Comparison of ENCODE assay signal across 14 cellular contexts in the genomic region with DNA sequence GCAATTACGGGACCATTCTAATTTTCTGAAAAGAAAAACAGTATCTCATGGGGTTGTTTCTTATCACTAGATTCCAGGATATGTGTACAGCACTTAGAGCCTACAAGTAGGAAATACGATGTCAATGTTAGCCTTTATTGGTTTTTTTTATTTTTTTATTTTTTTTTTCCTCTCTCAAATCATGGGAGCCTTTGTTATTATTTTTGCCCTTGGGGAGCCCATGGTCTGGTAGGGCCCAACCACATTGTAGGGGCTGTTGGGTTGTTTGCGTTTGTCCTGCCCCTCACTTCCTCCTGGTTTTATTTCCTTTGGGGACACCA. TPM values are rescaled to one million over a fixed set of nuclear protein-coding genes. Genes with fewer than 3 reads are reported as not detected.
DNase-seq lines count a peak whose midpoint lies in the region; ATAC-seq and TF ChIP-seq lines count a peak whose summit lies in the region.
"Had no signal": no experiment of that assay in that cellular context is flagged by ENCODE, and none has a peak within 500 bp of the region (broad histone marks: within the 10 kb centered on the region; RNA-seq: fewer than 3 reads in every experiment).

No MANE protein-coding gene starts in this region.

- H3K9me3 Mint-ChIP-seq in T-helper 2 cell treated with Interferon-gamma antibody and Interleukin-4, amounts not matched to agents 5 μg/mL and 100 μg/mL, for 36 hours: no peaks in the 10 kb centered on the region
- no peaks in the 10 kb centered on the region for H3K9me3 Mint-ChIP-seq in activated naive CD8-positive, alpha-beta T cell (ENCODE audit: low read depth)
- peaks cover 2% of the 10 kb centered on the region for H3K9me3 Mint-ChIP-seq in neural crest cell

- H3K36me3 Mint-ChIP-seq in T-helper 2 cell treated with Interferon-gamma antibody and Interleukin-4, amounts not matched to agents 5 μg/mL and 100 μg/mL, for 36 hours (ENCODE audit: low read depth): peaks cover 23% of the 10 kb centered on the region
- H3K36me3 Mint-ChIP-seq in activated naive CD8-positive, alpha-beta T cell: no peaks in the 10 kb centered on the region
- H3K36me3 Mint-ChIP-seq in neural crest cell (ENCODE audit: low read depth): no peaks in the 10 kb centered on the region

- TF ChIP-seq EP300 in upper lobe of left lung (IDR thresholded peaks at IDR 0.05): no peak

- 62 to 67% methylated on average over 3 of the region's 3 CpGs for WGBS in upper lobe of left lung, 2 donors

- no peaks in the 10 kb centered on the region for H3K36me3 ChIP-seq in upper lobe of left lung
- H3K36me3 ChIP-seq: cardiac muscle cell, heart right ventricle, sigmoid colon had no signal

- peaks cover 9 to 14% (median 12%) of the 10 kb centered on the region in 4 donors for H3K4me1 ChIP-seq in upper lobe of left lung
- H3K4me1 ChIP-seq: sigmoid colon had no signal

- H3K9me3 ChIP-seq in upper lobe of left lung: no peaks in the 10 kb centered on the region
- H3K9me3 ChIP-seq: heart right ventricle, sigmoid colon had no signal

- POLR2A ChIA-PET in GM10248 (lab: Yijun Ruan, JAX): interaction anchor here (1.1 kb wide), 1 partner anchor 10 kb away, joined by 3 read pairs; no protein-coding TSS in a partner anchor

- TF ChIP-seq POLR2A in upper lobe of left lung (IDR thresholded peaks at IDR 0.05): no peak

- peak overlapping the region; percentile 85 for H3K4me3 Mint-ChIP-seq in T-helper 2 cell treated with Interferon-gamma antibody and Interleukin-4, amounts not matched to agents 5 μg/mL and 100 μg/mL, for 36 hours
- H3K4me3 Mint-ChIP-seq in activated naive CD8-positive, alpha-beta T cell: peak overlapping the region; percentile 89
- peak overlapping the region; percentile 60 for H3K4me3 Mint-ChIP-seq in neural crest cell

- H3K4me3 ChIP-seq in Jurkat, Clone E6-1 (ENCODE audit: low read length): peak overlapping the region; percentile 32
- no peak overlapping the region for H3K4me3 ChIP-seq in upper lobe of left lung

- ATAC-seq in GM18520 (IDR thresholded peaks at IDR 0.05; ENCODE audit: unreplicated experiment) (no peak), upper lobe of left lung (ENCODE audit: low FRiP score in 2 of 2) (no peak)

- H3K4me1 Mint-ChIP-seq in T-helper 2 cell treated with Interferon-gamma antibody and Interleukin-4, amounts not matched to agents 5 μg/mL and 100 μg/mL, for 36 hours (ENCODE audit: low read depth): peaks cover 49% of the 10 kb centered on the region
- peaks cover 74% of the 10 kb centered on the region for H3K4me1 Mint-ChIP-seq in activated naive CD8-positive, alpha-beta T cell (ENCODE audit: low read depth)
- H3K4me1 Mint-ChIP-seq in neural crest cell: peaks cover 23% of the 10 kb centered on the region

- no peaks in the 10 kb centered on the region for H3K27me3 Mint-ChIP-seq in T-helper 2 cell treated with Interferon-gamma antibody and Interleukin-4, amounts not matched to agents 5 μg/mL and 100 μg/mL, for 36 hours (ENCODE audit: low read depth)
- no peaks in the 10 kb centered on the region for H3K27me3 Mint-ChIP-seq in activated naive CD8-positive, alpha-beta T cell
- H3K27me3 Mint-ChIP-seq in neural crest cell (ENCODE audit: low read depth): no peaks in the 10 kb centered on the region

- H3K27me3 ChIP-seq in upper lobe of left lung: no peaks in the 10 kb centered on the region
- H3K27me3 ChIP-seq: cardiac muscle cell, heart right ventricle, sigmoid colon had no signal

- no peak for DNase-seq in T-helper 2 cell treated with Interferon-gamma antibody and Interleukin-4, amounts not matched to agents 5 μg/mL and 100 μg/mL, for 36 hours (ENCODE audit: low spot score)
- no peak for DNase-seq in T-helper 2 cell
- DNase-seq in Jurkat, Clone E6-1 (ENCODE audit: low read depth, low spot score): no peak
- DNase-seq in neural crest cell (ENCODE audit: low read depth, low spot score): no peak
- no peak for DNase-seq in GM10248 (ENCODE audit: extremely low spot score)
- DNase-seq in upper lobe of left lung: no peak
- DNase-seq: NCI-H1694 treated with DMSO at 0.1 percent for 48 hours, NCI-H510A treated with DMSO at 0.1 percent for 48 hours had no signal

- no peak for TF ChIP-seq CTCF in neural crest cell (conservative IDR thresholded peaks at IDR 0.05)
- no peak for TF ChIP-seq CTCF in GM10248 (IDR thresholded peaks at IDR 0.05; ENCODE audit: control extremely low read depth, extremely low read depth, low read depth, missing control alignments)
- no peak for TF ChIP-seq CTCF in upper lobe of left lung (IDR thresholded peaks at IDR 0.05)

- CTCF ChIA-PET in GM10248 (lab: Yijun Ruan, JAX): no interaction called here

- H3K27ac ChIP-seq in upper lobe of left lung: peak overlapping the region in 1 of 4 donors; percentile 72
- H3K27ac ChIP-seq: cardiac muscle cell, sigmoid colon had no signal

- peak overlapping the region; percentile 82 for H3K27ac Mint-ChIP-seq in T-helper 2 cell treated with Interferon-gamma antibody and Interleukin-4, amounts not matched to agents 5 μg/mL and 100 μg/mL, for 36 hours
- H3K27ac Mint-ChIP-seq in activated naive CD8-positive, alpha-beta T cell: peak overlapping the region; percentile 95
- no peak overlapping the region for H3K27ac Mint-ChIP-seq in neural crest cell (ENCODE audit: unreplicated experiment)

RNA-seq across cellular contexts. Expression of a gene that starts 5.9 kb away (rescaled TPM):
- 4.2 TPM for polyA plus RNA-seq in Jurkat, Clone E6-1 (2012; ENCODE audit: insufficient read depth, insufficient read length)
- total RNA-seq in neural crest cell (0.57 and 0.63 TPM in 2 replicates), upper lobe of left lung (1 to 10 TPM in 5 of 6 donors, under 1 TPM in 1; 0.69 to 5.6 (median 1.2) TPM)
- total RNA-seq: left lobe of liver, sigmoid colon had no signal

RNA-seq across cellular contexts. Expression of a gene that starts 37.2 kb away (rescaled TPM):
- polyA plus RNA-seq in Jurkat, Clone E6-1 (2012; ENCODE audit: insufficient read depth, insufficient read length): 28.3 TPM
- total RNA-seq in neural crest cell (13.7 and 15.1 TPM in 2 replicates), upper lobe of left lung (10 to 100 TPM in 5 of 6 donors, 1 to 10 TPM in 1; 7.3 to 48.2 (median 34.3) TPM)

RNA-seq across cellular contexts. Expression of a gene that starts 49.0 kb away (rescaled TPM):
- polyA plus RNA-seq in Jurkat, Clone E6-1 (2012; ENCODE audit: insufficient read depth, insufficient read length): 11.2 TPM
- total RNA-seq in neural crest cell (14.1 and 14.6 TPM in 2 replicates), upper lobe of left lung (10 to 100 TPM in 5 of 6 donors, 1 to 10 TPM in 1; 8.9 to 23.0 (median 14.2) TPM)
